In the genomic region with DNA sequence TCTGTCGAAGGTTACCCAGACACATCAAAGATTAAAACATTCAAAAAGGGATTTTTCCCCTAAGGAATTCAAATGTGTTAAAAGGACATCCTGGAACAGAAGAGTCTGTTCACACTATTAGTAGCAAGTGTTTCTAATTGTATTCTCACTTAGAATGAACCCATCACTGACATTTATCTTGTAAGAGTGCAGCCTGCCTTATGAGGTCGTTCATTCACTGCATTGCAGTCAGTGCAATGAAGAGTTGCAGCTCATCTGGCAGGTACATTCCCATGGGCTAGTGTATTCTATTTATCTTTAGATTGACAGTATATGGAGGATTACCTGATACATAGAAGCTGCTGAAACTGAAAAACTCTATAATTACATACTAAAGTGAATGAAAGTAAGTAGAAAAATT, we compare ENCODE assay signal across 24 cellular contexts.
"Had no signal": no experiment of that assay in that cellular context is flagged by ENCODE, and none has a peak within 500 bp of the region (broad histone marks: within the 10 kb centered on the region; RNA-seq: fewer than 3 reads in every experiment).

No MANE protein-coding gene starts in this region.

- H3K27ac ChIP-seq: colonic mucosa, coronary artery, epithelial cell of prostate, esophagus muscularis mucosa, esophagus squamous epithelium, foreskin keratinocyte, gastrocnemius medialis, gastroesophageal sphincter, heart left ventricle, heart right ventricle had no signal

- H3K9me3 ChIP-seq: colonic mucosa, esophagus muscularis mucosa, esophagus squamous epithelium, gastrocnemius medialis, gastroesophageal sphincter, heart left ventricle had no signal

- H3K4me1 ChIP-seq: colonic mucosa, foreskin keratinocyte, gastrocnemius medialis had no signal

- H3K36me3 ChIP-seq: colonic mucosa, esophagus muscularis mucosa, esophagus squamous epithelium, gastrocnemius medialis, gastroesophageal sphincter, heart left ventricle, heart right ventricle had no signal

- H3K4me3 ChIP-seq: colonic mucosa, coronary artery, dorsolateral prefrontal cortex, esophagus muscularis mucosa, esophagus squamous epithelium, gastrocnemius medialis, gastroesophageal sphincter, heart left ventricle, heart right ventricle had no signal

- ATAC-seq: effector memory CD8-positive, alpha-beta T cell; esophagus mucosa; foreskin keratinocyte; gastrocnemius medialis; gastroesophageal sphincter; heart left ventricle; heart right ventricle had no signal

- DNase-seq: colonic mucosa; cortex of kidney; dermis blood vessel endothelial cell; dorsolateral prefrontal cortex; effector CD4-positive, alpha-beta T cell; effector CD8-positive, alpha-beta T cell; effector memory CD4-positive, alpha-beta T cell; effector memory CD8-positive, alpha-beta T cell; endodermal cell; erythroblast; esophagus squamous epithelium; foreskin fibroblast; foreskin keratinocyte; foreskin melanocyte; gastrocnemius medialis; glutamatergic neuron; head of caudate nucleus; heart left ventricle; heart right ventricle had no signal
